ENCODE assay signal across 7 cellular contexts in genomic region chr7:73391396-73391795, GRCh38.
"Had no signal": no experiment of that assay in that cellular context is flagged by ENCODE, and none has a peak within 500 bp of the region (broad histone marks: within the 10 kb centered on the region; RNA-seq: fewer than 3 reads in every experiment).

No MANE protein-coding gene starts in this region.

- H3K27ac ChIP-seq: GM23248 had no signal

- H3K4me2 ChIP-seq: GM23338 had no signal

- H3K36me3 ChIP-seq: HAP-1 had no signal

- DNase-seq: GM23248, H9, HCEC 1CT, HFFc6 had no signal

- H3K9ac ChIP-seq: GM23248 had no signal

- H3K27ac Mint-ChIP-seq: GM23338, H9, HFFc6 had no signal

- H3K4me3 Mint-ChIP-seq: GM23338, H9, HFFc6 had no signal

- H3K4me3 ChIP-seq: GM23248, GM23338, HAP-1 had no signal

- ATAC-seq: GM23338, HCT116 had no signal

- H3K4me1 ChIP-seq: HAP-1 had no signal
